In the genomic region with DNA sequence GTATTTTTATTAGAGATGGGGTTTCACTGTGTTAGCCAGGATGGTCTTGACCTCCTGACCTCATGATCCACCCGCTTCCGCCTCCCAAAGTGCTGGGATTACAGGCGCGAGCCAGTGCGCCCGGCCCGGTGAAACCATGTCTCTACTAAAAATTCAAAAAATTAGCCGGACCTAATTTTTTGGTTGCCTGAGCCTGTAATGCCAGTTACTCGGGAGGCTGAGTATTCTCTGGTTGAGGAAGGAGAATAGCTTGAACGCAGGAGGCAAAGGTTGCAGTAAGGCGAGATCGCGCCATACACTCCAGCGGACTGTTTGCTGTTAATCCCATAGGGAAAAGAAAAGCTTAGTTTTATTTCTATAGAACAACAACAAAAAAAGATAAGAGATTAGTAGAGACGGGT, we compare ENCODE assay signal across 2 cellular contexts.
TF ChIP-seq lines count a peak whose summit lies in the region.

No MANE protein-coding gene starts in this region.

TF ChIP-seq in SK-N-SH, 30 proteins besides CTCF, POLR2A, EP300 and RAD21 (continued from another document):
- TF ChIP-seq, protein P1, sequence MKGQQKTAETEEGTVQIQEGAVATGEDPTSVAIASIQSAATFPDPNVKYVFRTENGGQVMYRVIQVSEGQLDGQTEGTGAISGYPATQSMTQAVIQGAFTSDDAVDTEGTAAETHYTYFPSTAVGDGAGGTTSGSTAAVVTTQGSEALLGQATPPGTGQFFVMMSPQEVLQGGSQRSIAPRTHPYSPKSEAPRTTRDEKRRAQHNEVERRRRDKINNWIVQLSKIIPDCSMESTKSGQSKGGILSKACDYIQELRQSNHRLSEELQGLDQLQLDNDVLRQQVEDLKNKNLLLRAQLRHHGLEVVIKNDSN (IDR thresholded peaks at IDR 0.05; ENCODE audit: borderline replicate concordance, low read depth): no peak
- no peak for TF ChIP-seq JUND (IDR thresholded peaks at IDR 0.05)
- no peak for TF ChIP-seq SMC3 (IDR thresholded peaks at IDR 0.05; ENCODE audit: low read depth, low read length)
- TF ChIP-seq EZH2phosphoT487 (IDR thresholded peaks at IDR 0.05; ENCODE audit: borderline replicate concordance, low read depth): no peak
- TF ChIP-seq, protein P2, sequence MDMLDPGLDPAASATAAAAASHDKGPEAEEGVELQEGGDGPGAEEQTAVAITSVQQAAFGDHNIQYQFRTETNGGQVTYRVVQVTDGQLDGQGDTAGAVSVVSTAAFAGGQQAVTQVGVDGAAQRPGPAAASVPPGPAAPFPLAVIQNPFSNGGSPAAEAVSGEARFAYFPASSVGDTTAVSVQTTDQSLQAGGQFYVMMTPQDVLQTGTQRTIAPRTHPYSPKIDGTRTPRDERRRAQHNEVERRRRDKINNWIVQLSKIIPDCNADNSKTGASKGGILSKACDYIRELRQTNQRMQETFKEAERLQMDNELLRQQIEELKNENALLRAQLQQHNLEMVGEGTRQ (IDR thresholded peaks at IDR 0.05; ENCODE audit: borderline replicate concordance, low read depth, low read length): no peak
- TF ChIP-seq, protein P3, sequence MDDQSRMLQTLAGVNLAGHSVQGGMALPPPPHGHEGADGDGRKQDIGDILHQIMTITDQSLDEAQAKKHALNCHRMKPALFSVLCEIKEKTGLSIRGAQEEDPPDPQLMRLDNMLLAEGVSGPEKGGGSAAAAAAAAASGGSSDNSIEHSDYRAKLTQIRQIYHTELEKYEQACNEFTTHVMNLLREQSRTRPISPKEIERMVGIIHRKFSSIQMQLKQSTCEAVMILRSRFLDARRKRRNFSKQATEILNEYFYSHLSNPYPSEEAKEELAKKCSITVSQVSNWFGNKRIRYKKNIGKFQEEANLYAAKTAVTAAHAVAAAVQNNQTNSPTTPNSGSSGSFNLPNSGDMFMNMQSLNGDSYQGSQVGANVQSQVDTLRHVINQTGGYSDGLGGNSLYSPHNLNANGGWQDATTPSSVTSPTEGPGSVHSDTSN (IDR thresholded peaks at IDR 0.05): no peak
- TF ChIP-seq MEF2A (IDR thresholded peaks at IDR 0.05; ENCODE audit: borderline replicate concordance, low read depth): no peak
- TF ChIP-seq FOSL2 (IDR thresholded peaks at IDR 0.05; ENCODE audit: borderline replicate concordance, low read depth): no peak
- TF ChIP-seq, protein P4, sequence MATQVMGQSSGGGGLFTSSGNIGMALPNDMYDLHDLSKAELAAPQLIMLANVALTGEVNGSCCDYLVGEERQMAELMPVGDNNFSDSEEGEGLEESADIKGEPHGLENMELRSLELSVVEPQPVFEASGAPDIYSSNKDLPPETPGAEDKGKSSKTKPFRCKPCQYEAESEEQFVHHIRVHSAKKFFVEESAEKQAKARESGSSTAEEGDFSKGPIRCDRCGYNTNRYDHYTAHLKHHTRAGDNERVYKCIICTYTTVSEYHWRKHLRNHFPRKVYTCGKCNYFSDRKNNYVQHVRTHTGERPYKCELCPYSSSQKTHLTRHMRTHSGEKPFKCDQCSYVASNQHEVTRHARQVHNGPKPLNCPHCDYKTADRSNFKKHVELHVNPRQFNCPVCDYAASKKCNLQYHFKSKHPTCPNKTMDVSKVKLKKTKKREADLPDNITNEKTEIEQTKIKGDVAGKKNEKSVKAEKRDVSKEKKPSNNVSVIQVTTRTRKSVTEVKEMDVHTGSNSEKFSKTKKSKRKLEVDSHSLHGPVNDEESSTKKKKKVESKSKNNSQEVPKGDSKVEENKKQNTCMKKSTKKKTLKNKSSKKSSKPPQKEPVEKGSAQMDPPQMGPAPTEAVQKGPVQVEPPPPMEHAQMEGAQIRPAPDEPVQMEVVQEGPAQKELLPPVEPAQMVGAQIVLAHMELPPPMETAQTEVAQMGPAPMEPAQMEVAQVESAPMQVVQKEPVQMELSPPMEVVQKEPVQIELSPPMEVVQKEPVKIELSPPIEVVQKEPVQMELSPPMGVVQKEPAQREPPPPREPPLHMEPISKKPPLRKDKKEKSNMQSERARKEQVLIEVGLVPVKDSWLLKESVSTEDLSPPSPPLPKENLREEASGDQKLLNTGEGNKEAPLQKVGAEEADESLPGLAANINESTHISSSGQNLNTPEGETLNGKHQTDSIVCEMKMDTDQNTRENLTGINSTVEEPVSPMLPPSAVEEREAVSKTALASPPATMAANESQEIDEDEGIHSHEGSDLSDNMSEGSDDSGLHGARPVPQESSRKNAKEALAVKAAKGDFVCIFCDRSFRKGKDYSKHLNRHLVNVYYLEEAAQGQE (IDR thresholded peaks at IDR 0.05; ENCODE audit: low read depth, low read length): no peak
- TF ChIP-seq FOXJ3 (CRISPR knock-in tag; IDR thresholded peaks at IDR 0.05): no peak
- no peak for TF ChIP-seq TAF1 (IDR thresholded peaks at IDR 0.05; ENCODE audit: borderline replicate concordance, low read depth, low read length)
- TF ChIP-seq, protein P5, sequence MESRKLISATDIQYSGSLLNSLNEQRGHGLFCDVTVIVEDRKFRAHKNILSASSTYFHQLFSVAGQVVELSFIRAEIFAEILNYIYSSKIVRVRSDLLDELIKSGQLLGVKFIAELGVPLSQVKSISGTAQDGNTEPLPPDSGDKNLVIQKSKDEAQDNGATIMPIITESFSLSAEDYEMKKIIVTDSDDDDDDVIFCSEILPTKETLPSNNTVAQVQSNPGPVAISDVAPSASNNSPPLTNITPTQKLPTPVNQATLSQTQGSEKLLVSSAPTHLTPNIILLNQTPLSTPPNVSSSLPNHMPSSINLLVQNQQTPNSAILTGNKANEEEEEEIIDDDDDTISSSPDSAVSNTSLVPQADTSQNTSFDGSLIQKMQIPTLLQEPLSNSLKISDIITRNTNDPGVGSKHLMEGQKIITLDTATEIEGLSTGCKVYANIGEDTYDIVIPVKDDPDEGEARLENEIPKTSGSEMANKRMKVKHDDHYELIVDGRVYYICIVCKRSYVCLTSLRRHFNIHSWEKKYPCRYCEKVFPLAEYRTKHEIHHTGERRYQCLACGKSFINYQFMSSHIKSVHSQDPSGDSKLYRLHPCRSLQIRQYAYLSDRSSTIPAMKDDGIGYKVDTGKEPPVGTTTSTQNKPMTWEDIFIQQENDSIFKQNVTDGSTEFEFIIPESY (IDR thresholded peaks at IDR 0.05; ENCODE audit: borderline replicate concordance, low read depth): no peak
- TF ChIP-seq NFIC (IDR thresholded peaks at IDR 0.05; ENCODE audit: borderline replicate concordance): no peak
- TF ChIP-seq TEAD4 (IDR thresholded peaks at IDR 0.05; ENCODE audit: borderline replicate concordance, insufficient read depth): no peak

TF ChIP-seq in SK-N-SH treated with all-trans-retinoic acid at 6 μM for 48 hours, 23 proteins besides CTCF, POLR2A, EP300 and RAD21 (continued from another document):
- TF ChIP-seq, protein P6, sequence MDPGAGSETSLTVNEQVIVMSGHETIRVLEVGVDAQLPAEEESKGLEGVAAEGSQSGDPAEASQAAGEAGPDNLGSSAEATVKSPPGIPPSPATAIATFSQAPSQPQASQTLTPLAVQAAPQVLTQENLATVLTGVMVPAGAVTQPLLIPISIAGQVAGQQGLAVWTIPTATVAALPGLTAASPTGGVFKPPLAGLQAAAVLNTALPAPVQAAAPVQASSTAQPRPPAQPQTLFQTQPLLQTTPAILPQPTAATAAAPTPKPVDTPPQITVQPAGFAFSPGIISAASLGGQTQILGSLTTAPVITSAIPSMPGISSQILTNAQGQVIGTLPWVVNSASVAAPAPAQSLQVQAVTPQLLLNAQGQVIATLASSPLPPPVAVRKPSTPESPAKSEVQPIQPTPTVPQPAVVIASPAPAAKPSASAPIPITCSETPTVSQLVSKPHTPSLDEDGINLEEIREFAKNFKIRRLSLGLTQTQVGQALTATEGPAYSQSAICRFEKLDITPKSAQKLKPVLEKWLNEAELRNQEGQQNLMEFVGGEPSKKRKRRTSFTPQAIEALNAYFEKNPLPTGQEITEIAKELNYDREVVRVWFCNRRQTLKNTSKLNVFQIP (CRISPR knock-in tag; IDR thresholded peaks at IDR 0.05; ENCODE audit: borderline replicate concordance, low read depth): no peak
- no peak for TF ChIP-seq ZNF8 (CRISPR knock-in tag; IDR thresholded peaks at IDR 0.05)
- TF ChIP-seq PPARA (CRISPR knock-in tag; IDR thresholded peaks at IDR 0.05; ENCODE audit: borderline replicate concordance): no peak
- TF ChIP-seq GLIS3 (CRISPR knock-in tag; IDR thresholded peaks at IDR 0.05): no peak
- no peak for TF ChIP-seq CSDC2 (CRISPR knock-in tag; IDR thresholded peaks at IDR 0.05)
- no peak for TF ChIP-seq ZFP30 (CRISPR knock-in tag; IDR thresholded peaks at IDR 0.05)
- TF ChIP-seq TOX (CRISPR knock-in tag; IDR thresholded peaks at IDR 0.05; ENCODE audit: borderline replicate concordance): no peak
- no peak for TF ChIP-seq ISL1 (CRISPR knock-in tag; IDR thresholded peaks at IDR 0.05)
- TF ChIP-seq ZFP3 (CRISPR knock-in tag; IDR thresholded peaks at IDR 0.05): no peak
- no peak for TF ChIP-seq ARNTL (CRISPR knock-in tag; IDR thresholded peaks at IDR 0.05; ENCODE audit: borderline replicate concordance, low read depth)
- TF ChIP-seq SNAI2 (CRISPR knock-in tag; IDR thresholded peaks at IDR 0.05): no peak
- no peak for TF ChIP-seq ZNF70 (CRISPR knock-in tag; IDR thresholded peaks at IDR 0.05)
- TF ChIP-seq OSR1 (CRISPR knock-in tag; IDR thresholded peaks at IDR 0.05): no peak
- TF ChIP-seq TCF4 (CRISPR knock-in tag; IDR thresholded peaks at IDR 0.05; ENCODE audit: borderline replicate concordance): no peak
- TF ChIP-seq RARB (CRISPR knock-in tag; IDR thresholded peaks at IDR 0.05): no peak
- TF ChIP-seq, protein P7, sequence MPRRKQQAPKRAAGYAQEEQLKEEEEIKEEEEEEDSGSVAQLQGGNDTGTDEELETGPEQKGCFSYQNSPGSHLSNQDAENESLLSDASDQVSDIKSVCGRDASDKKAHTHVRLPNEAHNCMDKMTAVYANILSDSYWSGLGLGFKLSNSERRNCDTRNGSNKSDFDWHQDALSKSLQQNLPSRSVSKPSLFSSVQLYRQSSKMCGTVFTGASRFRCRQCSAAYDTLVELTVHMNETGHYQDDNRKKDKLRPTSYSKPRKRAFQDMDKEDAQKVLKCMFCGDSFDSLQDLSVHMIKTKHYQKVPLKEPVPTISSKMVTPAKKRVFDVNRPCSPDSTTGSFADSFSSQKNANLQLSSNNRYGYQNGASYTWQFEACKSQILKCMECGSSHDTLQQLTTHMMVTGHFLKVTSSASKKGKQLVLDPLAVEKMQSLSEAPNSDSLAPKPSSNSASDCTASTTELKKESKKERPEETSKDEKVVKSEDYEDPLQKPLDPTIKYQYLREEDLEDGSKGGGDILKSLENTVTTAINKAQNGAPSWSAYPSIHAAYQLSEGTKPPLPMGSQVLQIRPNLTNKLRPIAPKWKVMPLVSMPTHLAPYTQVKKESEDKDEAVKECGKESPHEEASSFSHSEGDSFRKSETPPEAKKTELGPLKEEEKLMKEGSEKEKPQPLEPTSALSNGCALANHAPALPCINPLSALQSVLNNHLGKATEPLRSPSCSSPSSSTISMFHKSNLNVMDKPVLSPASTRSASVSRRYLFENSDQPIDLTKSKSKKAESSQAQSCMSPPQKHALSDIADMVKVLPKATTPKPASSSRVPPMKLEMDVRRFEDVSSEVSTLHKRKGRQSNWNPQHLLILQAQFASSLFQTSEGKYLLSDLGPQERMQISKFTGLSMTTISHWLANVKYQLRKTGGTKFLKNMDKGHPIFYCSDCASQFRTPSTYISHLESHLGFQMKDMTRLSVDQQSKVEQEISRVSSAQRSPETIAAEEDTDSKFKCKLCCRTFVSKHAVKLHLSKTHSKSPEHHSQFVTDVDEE (CRISPR knock-in tag; IDR thresholded peaks at IDR 0.05): no peak
TF ChIP-seq in SK-N-SH treated with all-trans-retinoic acid at 6 μM for 48 hours: peak in this region for 0.
